In genomic region chr6:90216081-90216977, GRCh38 we compare ENCODE assay signal across 8 cellular contexts.
DNase-seq lines count a peak whose midpoint lies in the region; ATAC-seq and TF ChIP-seq lines count a peak whose summit lies in the region.

No MANE protein-coding gene starts in this region.

- H3K4me2 ChIP-seq in hepatocyte = peak overlapping the region; percentile 47

- peaks cover 42% of the 10 kb centered on the region for H3K4me1 ChIP-seq in hepatocyte (ENCODE audit: insufficient read depth)

- no peaks in the 10 kb centered on the region for H3K36me3 Mint-ChIP-seq in T-helper 17 cell (ENCODE audit: low read depth)

- ATAC-seq in HG03095 (IDR thresholded peaks at IDR 0.05; ENCODE audit: unreplicated experiment) (peak; percentile 68), T-helper 17 cell (peak; percentile 80)

- H3K4me1 Mint-ChIP-seq in T-helper 17 cell = peaks cover 21% of the 10 kb centered on the region

- no peak for TF ChIP-seq CTCF in hepatocyte (IDR thresholded peaks at IDR 0.05; ENCODE audit: poor library complexity)

- H3K9me2 ChIP-seq in hepatocyte (replicated peaks; ENCODE audit: insufficient read depth) = no peaks in the 10 kb centered on the region

- peak; percentile 40 for DNase-seq in activated CD8-positive, alpha-beta memory T cell treated with anti-CD3 and anti-CD28 coated beads, Interleukin-2, amount 50 U/mL, for 4 hours
- DNase-seq in activated CD8-positive, alpha-beta memory T cell treated with anti-CD3 and anti-CD28 coated beads for 24 hours = no peak
- DNase-seq in T-helper 17 cell (peak in 1 of 3 donors; percentile 12), hepatocyte (ENCODE audit: low spot score) (peak; percentile 53), superior temporal gyrus (ENCODE audit: extremely low spot score) (peak; percentile 15), cerebellum (ENCODE audit: low spot score) (no peak), NCI-H510A treated with DMSO at 0.1 percent for 48 hours (lab: John Stamatoyannopoulos, UW) (no peak)

- H3K9me3 ChIP-seq in T-helper 17 cell (ENCODE audit: control insufficient read depth, low read length, poor library complexity, severe bottlenecking) (no peaks in the 10 kb centered on the region), hepatocyte (ENCODE audit: low read depth) (no peaks in the 10 kb centered on the region)

- no peak overlapping the region for H3K4me3 Mint-ChIP-seq in T-helper 17 cell

- H4K20me1 ChIP-seq in hepatocyte (ENCODE audit: insufficient read depth, poor library complexity, severe bottlenecking) = no peaks in the 10 kb centered on the region

- peak overlapping the region; percentile 94 for H3K27ac ChIP-seq in hepatocyte

- H3K36me3 ChIP-seq in hepatocyte (replicated peaks; ENCODE audit: insufficient read depth, low read depth) = no peaks in the 10 kb centered on the region

- no peak overlapping the region for H3K27ac Mint-ChIP-seq in T-helper 17 cell

- no peak overlapping the region for H2AFZ ChIP-seq in hepatocyte

- 49% methylated on average over 14 of the region's 14 CpGs for WGBS in hepatocyte (ENCODE audit: low lambda C conversion rate, missing lambda C conversion rate)

- no peaks in the 10 kb centered on the region for H3K27me3 Mint-ChIP-seq in T-helper 17 cell

- no peaks in the 10 kb centered on the region for H3K27me3 ChIP-seq in hepatocyte

- H3K79me2 ChIP-seq in hepatocyte = no peaks in the 10 kb centered on the region

- no peak overlapping the region for H3K4me3 ChIP-seq in hepatocyte

Comparison
In these comparisons a context has a peak if more than half of its experiments do, and no peak if none do; other contexts are left out.
1. DNase-seq: peak in activated CD8-positive, alpha-beta memory T cell treated with anti-CD3 and anti-CD28 coated beads, Interleukin-2, amount 50 U/mL, for 4 hours (single experiment), hepatocyte (single experiment) and superior temporal gyrus (single experiment); none in activated CD8-positive, alpha-beta memory T cell treated with anti-CD3 and anti-CD28 coated beads for 24 hours (single experiment), cerebellum (single experiment) and NCI-H510A treated with DMSO at 0.1 percent for 48 hours (single experiment).